ENCODE assay signal across 14 cellular contexts in genomic region chr5:16757146-16757545, GRCh38.
DNase-seq lines count a peak whose midpoint lies in the region; ATAC-seq and TF ChIP-seq lines count a peak whose summit lies in the region.
"Had no signal": no experiment of that assay in that cellular context is flagged by ENCODE, and none has a peak within 500 bp of the region (broad histone marks: within the 10 kb centered on the region; RNA-seq: fewer than 3 reads in every experiment).

No MANE protein-coding gene starts in this region.

- H3K36me3 ChIP-seq in SK-N-MC (ENCODE audit: insufficient read depth, low read length), result peaks cover 90% of the 10 kb centered on the region
- H3K36me3 ChIP-seq in spleen, result peaks cover 0 to 71% (median 10%) of the 10 kb centered on the region in 6 donors

- no peak for ATAC-seq in GM19452 (IDR thresholded peaks at IDR 0.05; ENCODE audit: unreplicated experiment)
- ATAC-seq: CD8-positive, alpha-beta T cell; GM23338 had no signal

- peak overlapping the region; percentile 88 for H3K27ac Mint-ChIP-seq in neural crest cell (ENCODE audit: unreplicated experiment)
- H3K27ac Mint-ChIP-seq: CD8-positive, alpha-beta T cell had no signal

- TF ChIP-seq CTCF in neural crest cell (conservative IDR thresholded peaks at IDR 0.05) (no peak), spleen (IDR thresholded peaks at IDR 0.05 in 8 of 11, conservative IDR thresholded peaks at IDR 0.05 in 3 of 11) (no peak)

- no peaks in the 10 kb centered on the region for H3K9me3 Mint-ChIP-seq in neural crest cell
- H3K9me3 Mint-ChIP-seq: CD14-positive monocyte; CD8-positive, alpha-beta T cell; GM23338 had no signal

- no peak overlapping the region for H3K4me3 Mint-ChIP-seq in neural crest cell
- H3K4me3 Mint-ChIP-seq: CD14-positive monocyte; CD8-positive, alpha-beta T cell; GM23338 had no signal

- H3K27ac ChIP-seq in SK-N-MC (peak overlapping the region; percentile 26; the same call in 1 of the 2 replicates), spleen (no peak overlapping the region)
- H3K27ac ChIP-seq: 22Rv1 had no signal

- H3K4me3 ChIP-seq in SK-N-MC (no peak overlapping the region), spleen (no peak overlapping the region)
- H3K4me3 ChIP-seq: GM23338 had no signal

- WGBS in spleen, 5 donors, result 67 to 88% (median 76%) methylated on average over 5 to 6 of the region's 6 CpGs

- no peaks in the 10 kb centered on the region for H3K27me3 Mint-ChIP-seq in neural crest cell (ENCODE audit: low read depth)

- no peak overlapping the region for H3K9ac ChIP-seq in SK-N-MC (ENCODE audit: insufficient read length)

- H3K9me3 ChIP-seq in SK-N-MC (ENCODE audit: low read depth, low read length), result no peaks in the 10 kb centered on the region
- H3K9me3 ChIP-seq in spleen, result no peaks in the 10 kb centered on the region

- TF ChIP-seq POLR2A in spleen (IDR thresholded peaks at IDR 0.05), result no peak

- peaks cover 31% of the 10 kb centered on the region for H3K36me3 Mint-ChIP-seq in neural crest cell (ENCODE audit: low read depth)
- H3K36me3 Mint-ChIP-seq: CD8-positive, alpha-beta T cell had no signal

- peaks cover 0 to 9% (median 0%) of the 10 kb centered on the region in 6 donors for H3K4me1 ChIP-seq in spleen

- intact Hi-C loops in spleen (cut with DNase I; ENCODE audit: low total_unique reads), result no loop called here

- DNase-seq in NCI-H82 (lab: John Stamatoyannopoulos, UW), result peak; percentile 8
- DNase-seq in NCI-H82 treated with DMSO at 0.1 percent for 48 hours (lab: John Stamatoyannopoulos, UW; ENCODE audit: unreplicated experiment), result no peak
- no peak for DNase-seq in SK-N-MC (ENCODE audit: low read depth, low spot score)
- no peak for DNase-seq in neural crest cell (ENCODE audit: low read depth, low spot score)
- DNase-seq in spleen, result no peak
- no peak for DNase-seq in iPS-NIHi11 (ENCODE audit: low spot score)
- DNase-seq: CD8-positive, alpha-beta T cell; COR-L47; DMS 273 treated with DMSO at 0.1 percent for 48 hours; H7 had no signal

- no peaks in the 10 kb centered on the region for H3K27me3 ChIP-seq in spleen (replicated peaks in 1 of 7)

- peaks cover 22% of the 10 kb centered on the region for H3K4me1 Mint-ChIP-seq in neural crest cell
